Comparison of ENCODE assay signal across 8 cellular contexts in the genomic region with DNA sequence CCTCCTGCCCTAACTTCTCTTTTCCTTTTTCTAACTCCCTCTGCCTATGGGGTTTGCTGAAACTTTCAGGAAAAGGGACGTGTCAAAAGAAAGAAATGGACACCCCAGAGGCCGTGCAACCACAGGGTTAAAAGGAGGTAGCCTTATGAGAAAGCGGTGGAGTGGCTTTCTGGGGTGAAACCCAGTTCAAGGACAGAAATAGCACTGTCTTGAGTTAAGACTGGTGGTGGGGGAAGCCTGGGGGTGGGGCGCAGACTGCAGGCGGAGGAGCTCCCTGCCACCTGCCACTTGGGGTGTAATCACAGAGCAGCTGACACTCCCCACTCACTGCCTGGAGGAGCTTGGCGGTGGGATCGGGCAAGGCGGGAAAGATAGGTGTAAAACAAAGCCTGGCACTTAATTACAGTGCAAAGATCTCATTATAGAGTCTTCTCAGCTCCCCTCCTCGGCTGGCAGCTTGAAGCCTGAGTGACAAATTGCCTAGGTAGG. TPM values are rescaled to one million over a fixed set of nuclear protein-coding genes. Genes with fewer than 3 reads are reported as not detected.
DNase-seq lines count a peak whose midpoint lies in the region; ATAC-seq and TF ChIP-seq lines count a peak whose summit lies in the region.

No MANE protein-coding gene starts in this region.

- H3K9me3 Mint-ChIP-seq in CD4-positive, alpha-beta T cell: peaks cover 4% of the 10 kb centered on the region
- H3K9me3 Mint-ChIP-seq in activated naive CD4-positive, alpha-beta T cell treated with anti-CD3 and anti-CD28 coated beads, Interleukin-2, amount 50 U/mL, for 72 hours: peaks cover 0 to 14% of the 10 kb centered on the region in 2 donors
- peaks cover 25% of the 10 kb centered on the region for H3K9me3 Mint-ChIP-seq in mesothelial cell of epicardium

- no peaks in the 10 kb centered on the region for H3K27me3 ChIP-seq in CD4-positive, alpha-beta T cell (ENCODE audit: control insufficient read depth, insufficient read depth, low read length)
- H3K27me3 ChIP-seq in HCT116 (ENCODE audit: insufficient read depth, low read length) (no peaks in the 10 kb centered on the region), tibial nerve (no peaks in the 10 kb centered on the region)

- H3K9ac ChIP-seq in HCT116 (ENCODE audit: low read length): peak overlapping the region; percentile 45

- H3K9me3 ChIP-seq in CD4-positive, alpha-beta T cell (ENCODE audit: control insufficient read depth, low read length): no peaks in the 10 kb centered on the region
- H3K9me3 ChIP-seq in HCT116 (ENCODE audit: control insufficient read depth in 1 of 2, insufficient read depth in 1 of 2, low read depth in 1 of 2, low read length in 2 of 2) (no peaks in the 10 kb centered on the region), tibial nerve (peaks cover 0 to 5% (median 0%) of the 10 kb centered on the region in 4 donors)

- H3K79me2 ChIP-seq in HCT116 (ENCODE audit: insufficient read depth, low read length): no peaks in the 10 kb centered on the region

- H3K36me3 Mint-ChIP-seq in CD4-positive, alpha-beta T cell (ENCODE audit: low read depth): no peaks in the 10 kb centered on the region
- no peaks in the 10 kb centered on the region for H3K36me3 Mint-ChIP-seq in activated naive CD4-positive, alpha-beta T cell treated with anti-CD3 and anti-CD28 coated beads, Interleukin-2, amount 50 U/mL, for 72 hours
- no peaks in the 10 kb centered on the region for H3K36me3 Mint-ChIP-seq in mesothelial cell of epicardium

- peak; percentile 53 for ATAC-seq in CD4-positive, alpha-beta T cell (ENCODE audit: poor library complexity)
- no peak for ATAC-seq in HCT116
- peak; percentile 16 to 39 for ATAC-seq in activated naive CD4-positive, alpha-beta T cell treated with anti-CD3 and anti-CD28 coated beads, Interleukin-2, amount 50 U/mL, for 72 hours

- peaks cover 12 to 20% of the 10 kb centered on the region in 2 experiments for H3K4me1 ChIP-seq in HCT116 (ENCODE audit: control insufficient read depth in 1 of 2, insufficient read depth in 2 of 2, low read length in 2 of 2)
- H3K4me1 ChIP-seq in tibial nerve: peaks cover 0 to 38% (median 19%) of the 10 kb centered on the region in 4 donors

- POLR2A ChIA-PET in CD4-positive, alpha-beta T cell (lab: Charles Lee): interaction anchor here (1.0 to 2.4 kb wide), 8 partner anchors 10 to 569 kb away, joined by 3 to 18 read pairs (median 4); partner anchors contain the start of genes CAPN2 and SUSD4
- POLR2A ChIA-PET in HCT116 (lab: Charles Lee): no interaction called here

- H3K4me2 ChIP-seq in HCT116 (ENCODE audit: low read length): peak overlapping the region; percentile 84

- peak in 9 of 10 experiments; percentile 16 to 63 (median 35) for DNase-seq in CD4-positive, alpha-beta T cell
- DNase-seq in HCT116 (ENCODE audit: low read depth, low spot score) (no peak), NCI-H82 (lab: John Stamatoyannopoulos, UW) (peak; percentile 91), mesothelial cell of epicardium (ENCODE audit: low spot score in 2 of 2, unreplicated experiment in 2 of 2) (no peak), tibial nerve (ENCODE audit: low spot score in 2 of 2) (no peak), cerebellum (ENCODE audit: low spot score) (no peak), NCI-H226 (no peak)
- DNase-seq in activated naive CD4-positive, alpha-beta T cell treated with anti-CD3 and anti-CD28 coated beads, Interleukin-2, amount 50 U/mL, for 72 hours (ENCODE audit: low spot score in 2 of 2): no peak

- 48 to 52% methylated on average over 9 of the region's 9 CpGs for WGBS in tibial nerve, 2 donors

- peak overlapping the region in 1 of 2 experiments; percentile 61; a peak in 2 of 4 replicates for H3K4me3 ChIP-seq in HCT116 (replicated peaks in 1 of 2; ENCODE audit: low read depth in 1 of 2, low read length in 2 of 2)
- H3K4me3 ChIP-seq in tibial nerve: peak overlapping the region in 2 of 4 donors; percentile 71 to 85

- no peak for TF ChIP-seq RAD21 in HCT116 (IDR thresholded peaks at IDR 0.05; ENCODE audit: low read depth)

- H3K27ac Mint-ChIP-seq in CD4-positive, alpha-beta T cell: peak overlapping the region; percentile 83
- H3K27ac Mint-ChIP-seq in activated naive CD4-positive, alpha-beta T cell treated with anti-CD3 and anti-CD28 coated beads, Interleukin-2, amount 50 U/mL, for 72 hours: peak overlapping the region; percentile 57 to 79
- H3K27ac Mint-ChIP-seq in mesothelial cell of epicardium: peak overlapping the region; percentile 66

- RAD21 ChIA-PET in HCT116 (lab: Charles Lee; ENCODE audit: low non-redundant PET in 1 of 2, low total read pairs in 2 of 2, uncharacterized antibody in 2 of 2, unreplicated experiment in 2 of 2): interaction anchor here in 1 of 2 experiments (0.7 to 1.2 kb wide), 2 partner anchors 10 to 90 kb away, joined by 3 to 5 read pairs; no protein-coding TSS in a partner anchor

- no peaks in the 10 kb centered on the region for H4K20me1 ChIP-seq in HCT116 (ENCODE audit: insufficient read depth)

- intact Hi-C loops in CD4-positive, alpha-beta T cell (cut with DNase I, micrococcal nuclease): loop anchor here in 1 of 2 experiments (5.0 to 10.0 kb wide), 2 partner anchors 88 to 519 kb away; no protein-coding TSS in a partner anchor
- intact Hi-C loops in HCT116 (cut with micrococcal nuclease): no loop called here

- H3K36me3 ChIP-seq in HCT116 (ENCODE audit: control insufficient read depth in 1 of 2, insufficient read depth in 2 of 2, low read length in 2 of 2) (no peaks in the 10 kb centered on the region), tibial nerve (no peaks in the 10 kb centered on the region)

- H2AFZ ChIP-seq in HCT116 (ENCODE audit: low read depth, low read length, poor library complexity, severe bottlenecking): peak overlapping the region; percentile 91

- H3K9me2 ChIP-seq in HCT116 (ENCODE audit: insufficient read depth): no peaks in the 10 kb centered on the region

- H3K27me3 Mint-ChIP-seq in CD4-positive, alpha-beta T cell: no peaks in the 10 kb centered on the region
- H3K27me3 Mint-ChIP-seq in mesothelial cell of epicardium (ENCODE audit: low read depth): peaks cover 9% of the 10 kb centered on the region

- peaks cover 27% of the 10 kb centered on the region for H3K4me1 Mint-ChIP-seq in CD4-positive, alpha-beta T cell (ENCODE audit: low read depth)
- peaks cover 26% of the 10 kb centered on the region for H3K4me1 Mint-ChIP-seq in mesothelial cell of epicardium

- CTCF ChIA-PET in CD4-positive, alpha-beta T cell (lab: Charles Lee): interaction anchor here (0.7 to 3.6 kb wide), 6 partner anchors 10 to 486 kb away, joined by 3 to 27 read pairs (median 4); no protein-coding TSS in a partner anchor
- CTCF ChIA-PET in HCT116 (lab: Charles Lee): interaction anchor here (0.6 to 3.4 kb wide), 8 partner anchors 11 to 1300 kb away, joined by 3 to 38 read pairs (median 4); no protein-coding TSS in a partner anchor

- peak overlapping the region; percentile 66 for H3K4me3 Mint-ChIP-seq in CD4-positive, alpha-beta T cell
- peak overlapping the region; percentile 63 for H3K4me3 Mint-ChIP-seq in mesothelial cell of epicardium

- no TSS peak for BruUV-seq in HCT116 (replicated peaks; lab: Mats Ljungman, UMichigan)

- no peak for TF ChIP-seq CTCF in CD4-positive, alpha-beta T cell (IDR thresholded peaks at IDR 0.05)
- no peak for TF ChIP-seq CTCF in HCT116 (IDR thresholded peaks at IDR 0.05 in 2 of 3, conservative IDR thresholded peaks at IDR 0.05 in 1 of 3; ENCODE audit: borderline replicate concordance in 1 of 3, insufficient read depth in 1 of 3, low read depth in 2 of 3, low read length in 2 of 3)
- no peak for TF ChIP-seq CTCF in mesothelial cell of epicardium (IDR thresholded peaks at IDR 0.05; ENCODE audit: unreplicated experiment)
- TF ChIP-seq CTCF in tibial nerve (IDR thresholded peaks at IDR 0.05): no peak

- peak overlapping the region; percentile 31 for H3K27ac ChIP-seq in CD4-positive, alpha-beta T cell (ENCODE audit: low read depth, low read length)
- no peak overlapping the region; the same call in 1 of the 2 replicates for H3K27ac ChIP-seq in HCT116 (ENCODE audit: low read depth, low read length)
- peak overlapping the region in 3 of 4 donors; percentile 61 to 83 (median 83) for H3K27ac ChIP-seq in tibial nerve

- no peak for TF ChIP-seq POLR2A in HCT116 (IDR thresholded peaks at IDR 0.05; ENCODE audit: borderline replicate concordance, extremely low read depth, insufficient read depth, insufficient read length)
- no peak for TF ChIP-seq POLR2A in tibial nerve (IDR thresholded peaks at IDR 0.05)

- TF ChIP-seq EP300 in tibial nerve (IDR thresholded peaks at IDR 0.05): no peak

TF ChIP-seq in HCT116, 20 proteins besides CTCF, POLR2A, EP300 and RAD21 (continues in another document):
- TF ChIP-seq, protein P1, sequence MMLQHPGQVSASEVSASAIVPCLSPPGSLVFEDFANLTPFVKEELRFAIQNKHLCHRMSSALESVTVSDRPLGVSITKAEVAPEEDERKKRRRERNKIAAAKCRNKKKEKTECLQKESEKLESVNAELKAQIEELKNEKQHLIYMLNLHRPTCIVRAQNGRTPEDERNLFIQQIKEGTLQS (IDR thresholded peaks at IDR 0.05): no peak
- TF ChIP-seq JUND (IDR thresholded peaks at IDR 0.05): no peak

RNA-seq across cellular contexts. Expression of gene TLR5, which starts 0.8 kb away (rescaled TPM):
- total RNA-seq in CD4-positive, alpha-beta T cell: 1 to 10 TPM; 2.1 to 2.5 TPM
- total RNA-seq in HCT116 (2021; ENCODE audit: unreplicated experiment) (1.2 TPM), mesothelial cell of epicardium (2.5 to 3.8 TPM (median 3.1 TPM) in 3 replicates), tibial nerve (10 to 100 TPM in 3 of 4 donors, 1 to 10 TPM in 1; 3.7 to 19.2 (median 12.4) TPM), cerebellum (3.3 TPM)
- 1.1 and 1.5 TPM in 2 replicates for polyA plus RNA-seq in HCT116 (2012)
- under 1 TPM in 1 of 2 donors, not detected in 1; 0.43 TPM for total RNA-seq in activated naive CD4-positive, alpha-beta T cell treated with anti-CD3 and anti-CD28 coated beads, Interleukin-2, amount 50 U/mL, for 72 hours

Comparison
In these comparisons a context has a peak if more than half of its experiments do, and no peak if none do; other contexts are left out.
1. DNase-seq: peak in CD4-positive, alpha-beta T cell (9 of 10) and NCI-H82 (single experiment); none in HCT116 (single experiment), activated naive CD4-positive, alpha-beta T cell treated with anti-CD3 and anti-CD28 coated beads, Interleukin-2, amount 50 U/mL, for 72 hours (0 of 2), mesothelial cell of epicardium (0 of 2), tibial nerve (0 of 2), cerebellum (single experiment) and NCI-H226 (single experiment).
2. Peak in every context shown above with its lines, with median percentiles within 50 percentile points of each other: H3K27ac Mint-ChIP-seq.